Comparison of ENCODE assay signal across 16 cellular contexts in the genomic region with DNA sequence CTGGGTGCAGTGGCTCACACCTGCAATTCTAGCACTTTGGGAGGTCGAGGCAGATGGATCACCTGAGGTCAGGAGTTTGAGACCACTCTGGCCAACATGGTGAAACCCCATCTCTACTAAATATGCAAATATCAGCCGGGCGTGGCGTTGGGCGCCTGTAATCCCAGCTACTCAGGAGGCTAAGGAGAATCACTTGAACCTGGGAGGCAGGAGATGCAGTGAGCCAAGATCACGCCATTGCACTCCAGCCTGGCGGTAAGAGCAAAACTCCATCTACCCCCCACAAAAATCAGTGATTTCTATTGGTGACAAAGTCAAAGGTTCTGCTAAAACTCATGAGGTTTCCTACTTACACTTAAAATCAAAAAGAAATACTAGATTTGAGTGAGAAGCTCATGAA. TPM values are rescaled to one million over a fixed set of nuclear protein-coding genes. Genes with fewer than 3 reads are reported as not detected.
DNase-seq lines count a peak whose midpoint lies in the region; ATAC-seq and TF ChIP-seq lines count a peak whose summit lies in the region.
"Had no signal": no experiment of that assay in that cellular context is flagged by ENCODE, and none has a peak within 500 bp of the region (broad histone marks: within the 10 kb centered on the region; RNA-seq: fewer than 3 reads in every experiment).

No MANE protein-coding gene starts in this region.

- H3K27me3 ChIP-seq in mammary epithelial cell (ENCODE audit: insufficient read depth, low read length) (no peaks in the 10 kb centered on the region), aorta (ENCODE audit: control insufficient read depth in 1 of 2, insufficient read depth in 2 of 2, low read length in 1 of 2) (no peaks in the 10 kb centered on the region)
- H3K27me3 ChIP-seq: BLaER1 had no signal

- POLR2A ChIA-PET in MCF 10A (lab: Yijun Ruan, JAX) = interaction anchor here (0.9 to 6.9 kb wide), 7 partner anchors 10 to 30 kb away, joined by 3 to 60 read pairs (median 4); partner anchors contain the start of gene CSNK1A1

- H3K36me3 Mint-ChIP-seq in MCF 10A (ENCODE audit: insufficient read depth, unreplicated experiment) (peaks cover 81% of the 10 kb centered on the region), HFFc6 (ENCODE audit: low read depth) (peaks cover 25% of the 10 kb centered on the region)

- H3K27me3 Mint-ChIP-seq in MCF 10A (ENCODE audit: insufficient read depth, unreplicated experiment) = no peaks in the 10 kb centered on the region
- no peaks in the 10 kb centered on the region; the same call in 1 of the 2 replicates for H3K27me3 Mint-ChIP-seq in HFFc6 (ENCODE audit: insufficient read depth)
- H3K27me3 Mint-ChIP-seq: CD4-positive, alpha-beta T cell; IgD-negative memory B cell had no signal

- H3K9me3 ChIP-seq in mammary epithelial cell (replicated peaks; ENCODE audit: insufficient read depth, low read length) (no peaks in the 10 kb centered on the region), aorta (ENCODE audit: control insufficient read depth, low read length) (no peaks in the 10 kb centered on the region)
- H3K9me3 ChIP-seq: BLaER1 had no signal

- CTCF ChIA-PET in MCF 10A (lab: Yijun Ruan, JAX) = interaction anchor here (1.0 to 1.5 kb wide), 5 partner anchors 8 to 31 kb away, joined by 3 to 6 read pairs (median 4); partner anchors contain the start of gene CSNK1A1
- CTCF ChIA-PET in mammary epithelial cell (lab: Charles Lee; ENCODE audit: low non-redundant PET) = no interaction called here

- dilution Hi-C loops in mammary epithelial cell (cut with HindIII; ENCODE audit: low sequenced_read_pairs) = no loop called here

- H3K9me3 Mint-ChIP-seq in MCF 10A (ENCODE audit: unreplicated experiment) = no peaks in the 10 kb centered on the region
- no peaks in the 10 kb centered on the region for H3K9me3 Mint-ChIP-seq in HFFc6
- H3K9me3 Mint-ChIP-seq: CD4-positive, alpha-beta T cell; H9; IgD-negative memory B cell had no signal

- H4K20me1 ChIP-seq in mammary epithelial cell (ENCODE audit: insufficient read depth, low read length) = peaks cover 42% of the 10 kb centered on the region

- H3K36me3 ChIP-seq in mammary epithelial cell (ENCODE audit: insufficient read depth, low read length) = peaks cover 18% of the 10 kb centered on the region
- peaks cover 0 to 3% of the 10 kb centered on the region in 2 donors for H3K36me3 ChIP-seq in aorta (ENCODE audit: control insufficient read depth in 1 of 2, insufficient read depth in 2 of 2, low read length in 1 of 2)

- H3K4me1 Mint-ChIP-seq in MCF 10A (ENCODE audit: insufficient read depth, unreplicated experiment) (peaks cover 55% of the 10 kb centered on the region), HFFc6 (ENCODE audit: low read depth) (peaks cover 67% of the 10 kb centered on the region)

- H3K27ac Mint-ChIP-seq in MCF 10A (ENCODE audit: low read depth, unreplicated experiment) (peak overlapping the region; percentile 26), HFFc6 (0 out of 2 replicates have a peak overlapping the region, but pooled peaks have one; percentile 0)

- no peak overlapping the region for H2AFZ ChIP-seq in mammary epithelial cell (ENCODE audit: low read depth, low read length)

- BruUV-seq in MCF 10A (replicated peaks; lab: Mats Ljungman, UMichigan) = no TSS peak
- no TSS peak for BruUV-seq in mammary epithelial cell (replicated peaks; lab: Mats Ljungman, UMichigan)

- in situ Hi-C loops in mammary epithelial cell (cut with MboI; ENCODE audit: low sequenced_read_pairs in 2 of 2) = no loop called here

- DNase-seq in MCF 10A (ENCODE audit: unreplicated experiment) = no peak
- DNase-seq in mammary epithelial cell = no peak
- DNase-seq in HFFc6 = no peak
- no peak for DNase-seq in epithelial cell of prostate (ENCODE audit: low read depth, low spot score)
- DNase-seq in NOMO-1 treated with dmso at 0.1 percent for 144 hours (lab: John Stamatoyannopoulos, UW; ENCODE audit: unreplicated experiment) = no peak
- DNase-seq in C1 segment of cervical spinal cord (lab: John Stamatoyannopoulos, UW) = no peak
- DNase-seq in aorta = no peak
- DNase-seq: 8988T; CD4-positive, alpha-beta T cell; DMS153; DMS79; GDM1; H9 had no signal

- ATAC-seq in aorta (ENCODE audit: low FRiP score) = no peak
- ATAC-seq: HepG2 had no signal

- H3K4me2 ChIP-seq in mammary epithelial cell (ENCODE audit: insufficient read depth, low read depth, low read length) = no peak overlapping the region
- H3K4me2 ChIP-seq: BLaER1 had no signal

- no peak overlapping the region for H3K27ac ChIP-seq in mammary epithelial cell (ENCODE audit: insufficient read depth, low read depth, low read length)
- H3K27ac ChIP-seq in epithelial cell of prostate = peak overlapping the region; percentile 12
- no peak overlapping the region for H3K27ac ChIP-seq in aorta (ENCODE audit: low read depth in 1 of 2, low read length in 2 of 2)
- H3K27ac ChIP-seq: BLaER1 had no signal

- H3K4me1 ChIP-seq in mammary epithelial cell (ENCODE audit: insufficient read depth, low read length) = peaks cover 21% of the 10 kb centered on the region
- H3K4me1 ChIP-seq in aorta (ENCODE audit: control insufficient read depth in 1 of 2, insufficient read depth in 2 of 2, low read length in 2 of 2) = peaks cover 2 to 6% of the 10 kb centered on the region in 2 donors
- H3K4me1 ChIP-seq: BLaER1 had no signal

- no peak overlapping the region for H3K4me3 Mint-ChIP-seq in MCF 10A (ENCODE audit: unreplicated experiment)
- H3K4me3 Mint-ChIP-seq in HFFc6 = no peak overlapping the region
- H3K4me3 Mint-ChIP-seq: H9 had no signal

- intact Hi-C loops in MCF 10A (cut with micrococcal nuclease) = no loop called here
- intact Hi-C loops in mammary epithelial cell (cut with micrococcal nuclease) = no loop called here
- intact Hi-C loops in aorta (cut with DNase I) = no loop called here

- TF ChIP-seq CTCF in MCF 10A (IDR thresholded peaks at IDR 0.05; ENCODE audit: unreplicated experiment) = no peak
- no peak for TF ChIP-seq CTCF in mammary epithelial cell (conservative IDR thresholded peaks at IDR 0.05 in 1 of 2, IDR thresholded peaks at IDR 0.05 in 1 of 2; ENCODE audit: extremely low read depth in 1 of 2, insufficient read depth in 1 of 2, low read depth in 1 of 2, low read length in 2 of 2)
- TF ChIP-seq CTCF in HFFc6 (IDR thresholded peaks at IDR 0.05) = no peak

- peaks cover 100% of the 10 kb centered on the region for H3K79me2 ChIP-seq in mammary epithelial cell (ENCODE audit: insufficient read depth, low read length)

- H3K4me3 ChIP-seq in mammary epithelial cell (replicated peaks in 1 of 3; ENCODE audit: insufficient read depth in 1 of 3, low read depth in 2 of 3, low read length in 3 of 3) (no peak overlapping the region), aorta (ENCODE audit: low read length in 2 of 2) (no peak overlapping the region)
- H3K4me3 ChIP-seq: BLaER1 had no signal

- 96% methylated on average over 7 of the region's 7 CpGs for WGBS in mammary epithelial cell (ENCODE audit: low coverage, missing lambda C conversion rate)
- 91 to 94% methylated on average over 7 of the region's 7 CpGs for WGBS in aorta, 2 donors

- H3K9ac ChIP-seq in mammary epithelial cell (ENCODE audit: insufficient read depth, low read length) = no peak overlapping the region
- H3K9ac ChIP-seq: BLaER1 had no signal

RNA-seq across cellular contexts. Expression of gene CSNK1A1, which starts 18.8 kb away (rescaled TPM):
- total RNA-seq in MCF 10A (2022) (666 and 744 TPM in 2 replicates), mammary epithelial cell (100 to 1,000 TPM; 444 to 457 TPM), aorta (100 to 1,000 TPM; 226 to 242 TPM)
- polyA plus RNA-seq in mammary epithelial cell (146 TPM), aorta (100 to 1,000 TPM; 100 to 103 TPM)
- 325 TPM for polyA minus RNA-seq in mammary epithelial cell
- 100 to 1,000 TPM; 266 to 336 (median 310) TPM for total RNA-seq in HFFc6 (2021; fragmentation: NEBNext Ultra II Directional; extraction: Animal tissue kit (Norgen Biotek cat#: 25700))

RNA-seq across cellular contexts. Expression of gene ARHGEF37, which starts 48.9 kb away (rescaled TPM):
- total RNA-seq in MCF 10A (2022) = 3.9 and 5.1 TPM in 2 replicates
- total RNA-seq in mammary epithelial cell = 10 to 100 TPM; 11.0 to 35.2 TPM
- polyA plus RNA-seq in mammary epithelial cell = 5.1 TPM
- polyA minus RNA-seq in mammary epithelial cell = 7.6 TPM
- total RNA-seq in HFFc6 (2021; fragmentation: NEBNext Ultra II Directional; extraction: Animal tissue kit (Norgen Biotek cat#: 25700)) = under 1 TPM; 0.31 to 0.81 (median 0.38) TPM
- 10 to 100 TPM in 1 of 2 donors, 1 to 10 TPM in 1; 9.7 to 18.0 TPM for total RNA-seq in aorta
- 1 to 10 TPM; 2.7 to 8.8 TPM for polyA plus RNA-seq in aorta
